ENCODE assay signal across 11 cellular contexts in the genomic region with DNA sequence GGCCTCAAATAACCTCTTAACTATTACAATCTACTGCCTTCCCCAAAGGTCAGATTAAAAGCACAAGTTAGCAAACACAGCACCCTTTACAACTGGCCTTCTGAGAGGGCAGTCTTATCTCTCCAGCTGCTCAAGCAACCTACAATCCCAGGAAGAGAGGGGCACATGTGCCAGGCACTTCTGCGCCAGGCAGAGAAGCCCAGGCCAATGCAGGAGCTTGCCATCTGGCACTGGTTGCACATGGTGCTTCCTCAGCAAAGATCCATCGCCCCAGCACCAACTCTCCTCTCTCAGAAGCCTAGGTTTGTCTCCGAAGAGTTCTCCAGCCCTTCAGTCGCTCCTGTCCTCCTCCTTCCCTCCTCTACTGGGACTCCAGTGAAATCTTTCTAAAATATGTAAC. TPM values are rescaled to one million over a fixed set of nuclear protein-coding genes. Genes with fewer than 3 reads are reported as not detected.
DNase-seq lines count a peak whose midpoint lies in the region; ATAC-seq and TF ChIP-seq lines count a peak whose summit lies in the region.
"Had no signal": no experiment of that assay in that cellular context is flagged by ENCODE, and none has a peak within 500 bp of the region (broad histone marks: within the 10 kb centered on the region; RNA-seq: fewer than 3 reads in every experiment).

No MANE protein-coding gene starts in this region.

- no peak overlapping the region for H3K27ac Mint-ChIP-seq in activated naive CD8-positive, alpha-beta T cell treated with anti-CD3 and anti-CD28 coated beads for 36 hours

- no peak overlapping the region for H2BK15ac ChIP-seq in mesenchymal stem cell (ENCODE audit: low read depth, poor library complexity, severe bottlenecking)

- H3K4me1 ChIP-seq in heart left ventricle (peaks cover 15 to 84% (median 66%) of the 10 kb centered on the region in 12 donors), mesenchymal stem cell (ENCODE audit: control insufficient read depth, insufficient read depth, low read depth, low read length) (peaks cover 18% of the 10 kb centered on the region), tibial artery (peaks cover 8 to 80% (median 63%) of the 10 kb centered on the region in 4 donors)

- 55 to 77% (median 74%) methylated on average over 4 of the region's 4 CpGs for WGBS in heart left ventricle, 4 donors
- WGBS in mesenchymal stem cell = 98% methylated on average over 4 of the region's 4 CpGs

- peaks cover 4% of the 10 kb centered on the region for H3K27me3 Mint-ChIP-seq in activated naive CD8-positive, alpha-beta T cell treated with anti-CD3 and anti-CD28 coated beads for 36 hours

- no peak overlapping the region for H2AFZ ChIP-seq in mesenchymal stem cell (ENCODE audit: low read depth, low read length)

- H3K9ac ChIP-seq in mesenchymal stem cell (ENCODE audit: low read length) = peak overlapping the region; percentile 14

- ATAC-seq in heart left ventricle (no peak), left cardiac atrium (no peak)
- ATAC-seq: left lung had no signal

- H3K27ac ChIP-seq in heart left ventricle (peak overlapping the region in 7 of 12 donors; percentile 20 to 52 (median 32)), mesenchymal stem cell (ENCODE audit: low read length, poor library complexity, severe bottlenecking) (no peak overlapping the region), tibial artery (peak overlapping the region; percentile 90 to 95)
- H3K27ac ChIP-seq: brain microvascular endothelial cell had no signal

- peak overlapping the region in 1 of 2 experiments; percentile 72 for H3K14ac ChIP-seq in mesenchymal stem cell (ENCODE audit: low read length in 2 of 2)

- no peak overlapping the region for H4K91ac ChIP-seq in mesenchymal stem cell (ENCODE audit: low read length)

- H3K18ac ChIP-seq in mesenchymal stem cell (ENCODE audit: low read depth in 1 of 2, low read length in 2 of 2) = no peak overlapping the region

- DNase-seq in heart left ventricle (peak in 2 of 5 donors; percentile 54 to 73), left cardiac atrium (no peak), mesenchymal stem cell (no peak), tibial artery (no peak), foreskin fibroblast (no peak), iPS-NIHi11 (ENCODE audit: low spot score) (no peak), NCI-H1930 (lab: John Stamatoyannopoulos, UW) (no peak)
- no peak for DNase-seq in activated naive CD8-positive, alpha-beta T cell treated with anti-CD3 and anti-CD28 coated beads for 36 hours
- DNase-seq: brain microvascular endothelial cell, left lung, retina had no signal

- no peaks in the 10 kb centered on the region for H3K27me3 ChIP-seq in heart left ventricle
- no peaks in the 10 kb centered on the region for H3K27me3 ChIP-seq in mesenchymal stem cell (ENCODE audit: control insufficient read depth in 1 of 2, insufficient read depth in 1 of 2, low read length in 2 of 2)
- no peaks in the 10 kb centered on the region for H3K27me3 ChIP-seq in tibial artery
- H3K27me3 ChIP-seq: brain microvascular endothelial cell, left lung had no signal

- H3K9me3 ChIP-seq in heart left ventricle = no peaks in the 10 kb centered on the region
- H3K9me3 ChIP-seq in mesenchymal stem cell (ENCODE audit: control insufficient read depth, low read length) = no peaks in the 10 kb centered on the region
- no peaks in the 10 kb centered on the region for H3K9me3 ChIP-seq in tibial artery
- H3K9me3 ChIP-seq: left lung had no signal

- intact Hi-C loops in heart left ventricle (cut with DNase I) (loop anchor here in 1 of 10 donors (10.0 kb wide), 1 partner anchor 158 kb away; the partner anchor contains the start of gene THRAP3), left cardiac atrium (cut with DNase I) (no loop called here), tibial artery (cut with DNase I; ENCODE audit: low total_unique reads) (no loop called here)

- H3K9me3 Mint-ChIP-seq in activated naive CD8-positive, alpha-beta T cell treated with anti-CD3 and anti-CD28 coated beads for 36 hours = no peaks in the 10 kb centered on the region

- TF ChIP-seq POLR2A in heart left ventricle (IDR thresholded peaks at IDR 0.05) = no peak

- H3K4me3 ChIP-seq in heart left ventricle (no peak overlapping the region), mesenchymal stem cell (ENCODE audit: insufficient read depth in 1 of 2, low read depth in 1 of 2, low read length in 2 of 2) (peak overlapping the region in 1 of 2 experiments; percentile 95), tibial artery (no peak overlapping the region), foreskin fibroblast (ENCODE audit: low read depth in 1 of 2, low read length in 2 of 2) (peak overlapping the region in 1 of 2 donors; percentile 13)

- no peak overlapping the region for H2AK5ac ChIP-seq in mesenchymal stem cell (ENCODE audit: low read length, severe bottlenecking)

- H3K4ac ChIP-seq in mesenchymal stem cell (ENCODE audit: low read depth in 1 of 2, low read length in 2 of 2) = peak overlapping the region in 1 of 2 experiments; percentile 13

- TF ChIP-seq CTCF in heart left ventricle (IDR thresholded peaks at IDR 0.05) (no peak), tibial artery (IDR thresholded peaks at IDR 0.05) (no peak), foreskin fibroblast (IDR thresholded peaks at IDR 0.05; ENCODE audit: low read depth, low read length) (no peak)

- H2BK5ac ChIP-seq in mesenchymal stem cell (ENCODE audit: low read depth, low read length, poor library complexity, severe bottlenecking) = no peak overlapping the region

- H3K36me3 ChIP-seq in heart left ventricle = peaks cover 0 to 1% (median 0%) of the 10 kb centered on the region in 9 donors
- peaks cover 7 to 9% of the 10 kb centered on the region in 2 experiments for H3K36me3 ChIP-seq in mesenchymal stem cell (ENCODE audit: control insufficient read depth in 1 of 2, insufficient read depth in 2 of 2, low read depth in 1 of 2, low read length in 2 of 2)
- no peaks in the 10 kb centered on the region for H3K36me3 ChIP-seq in tibial artery
- H3K36me3 ChIP-seq: brain microvascular endothelial cell, left lung had no signal

- peaks cover 69% of the 10 kb centered on the region for H3K4me1 Mint-ChIP-seq in activated naive CD8-positive, alpha-beta T cell treated with anti-CD3 and anti-CD28 coated beads for 36 hours

- peak overlapping the region in 1 of 2 experiments; percentile 34 for H3K23ac ChIP-seq in mesenchymal stem cell (ENCODE audit: low read length in 2 of 2)

- H3K79me1 ChIP-seq in mesenchymal stem cell (replicated peaks; ENCODE audit: low read length, poor library complexity, severe bottlenecking) = peaks cover 2% of the 10 kb centered on the region

- H3K4me3 Mint-ChIP-seq in activated naive CD8-positive, alpha-beta T cell treated with anti-CD3 and anti-CD28 coated beads for 36 hours = peak overlapping the region; percentile 0

- H3K36me3 Mint-ChIP-seq in activated naive CD8-positive, alpha-beta T cell treated with anti-CD3 and anti-CD28 coated beads for 36 hours = peaks cover 8% of the 10 kb centered on the region

- H3K4me2 ChIP-seq in mesenchymal stem cell (ENCODE audit: low read length, poor library complexity, severe bottlenecking) = no peak overlapping the region

- no peak overlapping the region for H4K8ac ChIP-seq in mesenchymal stem cell (ENCODE audit: low read length)

- H2BK12ac ChIP-seq in mesenchymal stem cell (ENCODE audit: low read length in 2 of 2) = peak overlapping the region in 1 of 2 experiments; percentile 30

- no peak overlapping the region for H2BK120ac ChIP-seq in mesenchymal stem cell (ENCODE audit: low read depth, low read length)

RNA-seq across cellular contexts. Expression of gene STK40, which starts 2.5 kb away (rescaled TPM):
- total RNA-seq in heart left ventricle (100 to 1,000 TPM in 1 of 9 donors, 10 to 100 TPM in 8; 50.4 to 114 (median 59.4) TPM), left cardiac atrium (10 to 100 TPM; 69.2 to 77.8 TPM)
- 10 to 100 TPM; 27.9 to 75.2 TPM for polyA plus RNA-seq in heart left ventricle
- total RNA-seq in activated naive CD8-positive, alpha-beta T cell treated with anti-CD3 and anti-CD28 coated beads for 36 hours = 10 to 100 TPM; 43.1 to 51.5 TPM
- polyA plus RNA-seq in mesenchymal stem cell (2013, experiment 1 of 2) = 55.6 TPM
- 54.5 TPM for polyA plus RNA-seq in mesenchymal stem cell (2013, experiment 2 of 2)

RNA-seq across cellular contexts. Expression of gene LSM10, which starts 14.5 kb away (rescaled TPM):
- total RNA-seq in heart left ventricle (10 to 100 TPM; 39.1 to 68.7 (median 49.7) TPM), left cardiac atrium (10 to 100 TPM; 59.2 to 63.9 TPM)
- polyA plus RNA-seq in heart left ventricle = 10 to 100 TPM; 72.7 to 95.9 TPM
- total RNA-seq in activated naive CD8-positive, alpha-beta T cell treated with anti-CD3 and anti-CD28 coated beads for 36 hours = 10 to 100 TPM; 64.1 to 66.8 TPM
- 62.4 TPM for polyA plus RNA-seq in mesenchymal stem cell (2013, experiment 1 of 2)
- 61.1 TPM for polyA plus RNA-seq in mesenchymal stem cell (2013, experiment 2 of 2)

RNA-seq across cellular contexts. Expression of gene EVA1B, which starts 59.8 kb away (rescaled TPM):
- 10 to 100 TPM in 6 of 9 donors, 1 to 10 TPM in 3; 5.9 to 42.3 (median 10.8) TPM for total RNA-seq in heart left ventricle
- polyA plus RNA-seq in heart left ventricle = 10 to 100 TPM; 13.6 to 21.4 TPM
- 10 to 100 TPM; 15.6 to 16.7 TPM for total RNA-seq in left cardiac atrium
- 1 to 10 TPM; 5.3 to 6.3 TPM for total RNA-seq in activated naive CD8-positive, alpha-beta T cell treated with anti-CD3 and anti-CD28 coated beads for 36 hours
- 129 TPM for polyA plus RNA-seq in mesenchymal stem cell (2013, experiment 1 of 2)
- 133 TPM for polyA plus RNA-seq in mesenchymal stem cell (2013, experiment 2 of 2)
